In the genomic region with DNA sequence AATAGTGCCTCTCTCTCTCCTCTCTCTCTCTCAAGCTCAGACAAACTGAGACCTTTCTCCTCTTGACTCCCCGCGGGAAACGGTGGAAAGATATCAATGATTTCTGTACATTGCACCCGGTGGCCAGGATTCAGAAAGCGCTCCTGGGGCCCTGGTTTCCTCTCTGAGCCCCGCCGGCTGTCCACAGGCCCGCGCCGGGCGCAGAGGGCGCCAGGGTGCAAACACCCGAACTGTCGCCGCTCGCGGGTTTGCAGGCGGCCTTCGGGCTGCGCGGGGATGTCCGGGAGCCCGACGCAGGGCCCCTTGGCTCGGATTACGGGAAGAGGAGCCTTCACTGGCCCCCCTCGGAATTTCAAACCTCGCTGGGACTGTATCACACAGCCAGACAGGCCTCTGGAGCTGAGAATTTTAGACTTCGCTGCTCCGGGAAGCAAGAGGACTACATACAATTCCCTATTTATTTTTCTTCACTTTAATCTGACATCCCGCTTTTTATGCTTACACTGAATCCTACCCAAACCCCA, we compare ENCODE assay signal across 16 cellular contexts. TPM values are rescaled to one million over a fixed set of nuclear protein-coding genes. Genes with fewer than 3 reads are reported as not detected.
A peak's percentile ranks its signal among the peaks of the same experiment; 100 is the strongest.
DNase-seq lines count a peak whose midpoint lies in the region; ATAC-seq and TF ChIP-seq lines count a peak whose summit lies in the region.
"Had no signal": no experiment of that assay in that cellular context is flagged by ENCODE, and none has a peak within 500 bp of the region (broad histone marks: within the 10 kb centered on the region; RNA-seq: fewer than 3 reads in every experiment).

No MANE protein-coding gene starts in this region.

- H3K4me1 ChIP-seq in PC-3 (ENCODE audit: insufficient read depth, low read length), result no peaks in the 10 kb centered on the region
- peaks cover 2% of the 10 kb centered on the region for H3K4me1 ChIP-seq in iPS-15b (ENCODE audit: control insufficient read depth, insufficient read depth, low read length)
- peaks cover 20% of the 10 kb centered on the region for H3K4me1 ChIP-seq in skeletal muscle satellite cell (ENCODE audit: control insufficient read depth, insufficient read depth, low read length)
- H3K4me1 ChIP-seq: Caco-2 had no signal

- H3K36me3 ChIP-seq in PC-3 (ENCODE audit: low read depth, low read length) (no peaks in the 10 kb centered on the region), iPS-15b (ENCODE audit: control insufficient read depth, insufficient read depth, low read length) (no peaks in the 10 kb centered on the region), skeletal muscle satellite cell (ENCODE audit: insufficient read depth, low read length) (no peaks in the 10 kb centered on the region)
- H3K36me3 ChIP-seq: colonic mucosa had no signal

- no peaks in the 10 kb centered on the region for H3K9me3 ChIP-seq in PC-3 (ENCODE audit: low read length)
- no peaks in the 10 kb centered on the region for H3K9me3 ChIP-seq in iPS-15b (ENCODE audit: control insufficient read depth, insufficient read depth, low read length)
- no peaks in the 10 kb centered on the region for H3K9me3 ChIP-seq in skeletal muscle satellite cell (replicated peaks; ENCODE audit: low read length)
- H3K9me3 ChIP-seq: Caco-2, colonic mucosa had no signal

- H3K9me2 ChIP-seq in PC-3 (replicated peaks; ENCODE audit: low read length), result no peaks in the 10 kb centered on the region

- CTCF ChIA-PET in PC-3 (lab: Charles Lee), result no interaction called here

- no peak for TF ChIP-seq CTCF in PC-3 (conservative IDR thresholded peaks at IDR 0.05; ENCODE audit: low read depth, low read length)

- peak overlapping the region; percentile 51 for H2AFZ ChIP-seq in PC-3 (ENCODE audit: low read length)

- no peak overlapping the region for H3K9ac ChIP-seq in PC-3 (ENCODE audit: low read length)
- H3K9ac ChIP-seq in iPS-15b (ENCODE audit: low read depth, low read length), result no peak overlapping the region
- peak overlapping the region; percentile 83 for H3K9ac ChIP-seq in skeletal muscle satellite cell (ENCODE audit: low read depth, low read length)

- H3K27me3 ChIP-seq in PC-3 (ENCODE audit: low read length), result peaks cover 38% of the 10 kb centered on the region
- peaks cover 94% of the 10 kb centered on the region for H3K27me3 ChIP-seq in iPS-15b (ENCODE audit: control insufficient read depth, insufficient read depth, low read length)
- no peaks in the 10 kb centered on the region for H3K27me3 ChIP-seq in skeletal muscle satellite cell (ENCODE audit: control insufficient read depth, insufficient read depth, low read length)

- no TSS peak for BruUV-seq in PC-3 (replicated peaks; lab: Mats Ljungman, UMichigan)

- H4K20me1 ChIP-seq in PC-3 (ENCODE audit: low read length), result no peaks in the 10 kb centered on the region

- H3K4me2 ChIP-seq in PC-3 (ENCODE audit: low read length) (peak overlapping the region; percentile 41; the same call in 1 of the 2 replicates), skeletal muscle satellite cell (ENCODE audit: low read length) (peak overlapping the region; percentile 89)

- H3K4me3 ChIP-seq in PC-3 (ENCODE audit: low read length), result peak overlapping the region; percentile 35; the same call in 1 of the 2 replicates
- peak overlapping the region; percentile 4 for H3K4me3 ChIP-seq in iPS-15b (ENCODE audit: low read depth, low read length)
- H3K4me3 ChIP-seq in skeletal muscle satellite cell (ENCODE audit: low read length), result peak overlapping the region; percentile 79
- H3K4me3 ChIP-seq: colonic mucosa had no signal

- H3F3A ChIP-seq in PC-3 (ENCODE audit: low read length, unreplicated experiment), result no peaks in the 10 kb centered on the region

- no peaks in the 10 kb centered on the region for H3K79me2 ChIP-seq in PC-3 (ENCODE audit: low read length)

- intact Hi-C loops in PC-3 (cut with micrococcal nuclease), result no loop called here

- no peak overlapping the region for H3K27ac ChIP-seq in PC-3 (ENCODE audit: low read length)
- H3K27ac ChIP-seq: colonic mucosa had no signal

- no peak for ATAC-seq in PC-3
- no peak for ATAC-seq in GM18873 (IDR thresholded peaks at IDR 0.05; ENCODE audit: low FRiP score, unreplicated experiment)

- DNase-seq in activated CD8-positive, alpha-beta memory T cell treated with anti-CD3 and anti-CD28 coated beads, Interleukin-2, amount 50 U/mL, for 48 hours, result peak; percentile 56
- no peak for DNase-seq in activated CD8-positive, alpha-beta memory T cell treated with anti-CD3 and anti-CD28 coated beads for 24 hours
- DNase-seq in PC-3, result no peak
- no peak for DNase-seq in Ammon's horn (ENCODE audit: low spot score)
- no peak for DNase-seq in SW480 (ENCODE audit: low spot score)
- DNase-seq: activated CD4-positive, alpha-beta T cell treated with anti-CD3 and anti-CD28 coated beads, Interleukin-2, amount 50 U/mL, for 1 hour; colonic mucosa; erythroblast; MV-4-11; NK-92 treated with Interleukin-12 subunit alpha and Interleukin-12 subunit beta, amount 100 ng/mL, for 24 hours had no signal

- POLR2A ChIA-PET in PC-3 (lab: Charles Lee; ENCODE audit: unreplicated experiment), result no interaction called here

RNA-seq across cellular contexts. Expression of a gene that starts 5.2 kb away (rescaled TPM):
- 2.3 and 3.2 TPM in 2 replicates for total RNA-seq in PC-3 (2014; rRNA removed)
- 3.8 and 6.3 TPM in 2 replicates for total RNA-seq in skeletal muscle satellite cell (2012; rRNA removed)
- total RNA-seq: colonic mucosa, mononuclear cell, osteocyte had no signal

Comparison
In these comparisons a context has a peak if more than half of its experiments do, and no peak if none do; other contexts are left out.
1. H3K4me3 ChIP-seq: peak in every context shown above with its lines; median percentile 79 in skeletal muscle satellite cell; 35 in PC-3; 4 in iPS-15b.